In the genomic region with DNA sequence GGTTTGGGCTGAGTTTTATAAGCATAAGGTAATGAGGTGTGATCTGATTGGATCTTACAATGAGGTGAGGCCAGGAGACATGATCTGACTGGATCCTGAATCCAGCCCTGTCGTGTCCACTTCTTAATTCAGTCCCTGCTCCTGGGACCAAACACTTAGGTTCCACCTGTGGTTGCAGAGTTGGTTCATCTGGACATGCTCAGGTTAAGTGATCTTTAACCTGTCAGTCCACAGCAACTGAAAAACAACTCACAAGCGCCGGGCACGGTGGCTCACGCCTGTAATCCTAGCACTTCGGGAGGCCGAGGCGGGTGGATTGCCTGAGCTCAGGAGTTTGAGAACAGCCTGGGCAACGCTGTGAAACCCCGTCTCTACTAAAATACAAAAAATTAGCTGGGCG, we compare ENCODE assay signal across 28 cellular contexts.
DNase-seq lines count a peak whose midpoint lies in the region; ATAC-seq, FAIRE-seq and TF ChIP-seq lines count a peak whose summit lies in the region.
"Had no signal": no experiment of that assay in that cellular context is flagged by ENCODE, and none has a peak within 500 bp of the region (broad histone marks: within the 10 kb centered on the region; RNA-seq: fewer than 3 reads in every experiment).

No MANE protein-coding gene starts in this region.

- WGBS in HepG2 (ENCODE audit: low lambda C conversion rate): 15% methylated on average over 9 of the region's 11 CpGs
- WGBS in right lobe of liver (ENCODE audit: insufficient coverage, low coverage, low lambda C conversion rate, missing lambda C conversion rate): 77% methylated on average over 3 of the region's 11 CpGs

- intact Hi-C loops in HepG2 (cut with micrococcal nuclease; ENCODE audit: unreplicated experiment) (no loop called here), right lobe of liver (cut with DNase I) (no loop called here), PC-9 (cut with micrococcal nuclease; ENCODE audit: unreplicated experiment) (no loop called here)
- intact Hi-C loops in activated CD4-positive, alpha-beta memory T cell treated with anti-CD3 and anti-CD28 coated beads for 36 hours (cut with micrococcal nuclease): no loop called here

- H3K79me2 ChIP-seq in HepG2 (ENCODE audit: insufficient read depth, low read length) (no peaks in the 10 kb centered on the region), PC-9 (ENCODE audit: low read depth) (no peaks in the 10 kb centered on the region)

- H3K27me3 Mint-ChIP-seq in activated CD4-positive, alpha-beta memory T cell treated with anti-CD3 and anti-CD28 coated beads for 36 hours: no peaks in the 10 kb centered on the region
- H3K27me3 Mint-ChIP-seq: CD4-positive, alpha-beta memory T cell; CD4-positive, CD25-positive, alpha-beta regulatory T cell; CD8-positive, alpha-beta memory T cell had no signal

- H3K4me3 ChIP-seq in HepG2 (replicated peaks in 1 of 3; ENCODE audit: insufficient read depth in 1 of 3, low read depth in 2 of 3, low read length in 3 of 3) (no peak overlapping the region), right lobe of liver (no peak overlapping the region), PC-9 (no peak overlapping the region)
- H3K4me3 ChIP-seq: BLaER1 had no signal

- no peak for TF ChIP-seq RAD21 in HepG2 (CRISPR knock-in tag; IDR thresholded peaks at IDR 0.05)

- no peak for TF ChIP-seq CTCF in HepG2 (CRISPR knock-in tag; IDR thresholded peaks at IDR 0.05)
- no peak for TF ChIP-seq CTCF in right lobe of liver (IDR thresholded peaks at IDR 0.05)
- no peak for TF ChIP-seq CTCF in PC-9 (conservative IDR thresholded peaks at IDR 0.05)

- no peaks in the 10 kb centered on the region for H3F3A ChIP-seq in PC-9 (ENCODE audit: insufficient read depth, low read depth)

- H3K9ac ChIP-seq in HepG2 (ENCODE audit: insufficient read depth, low read depth, low read length): no peak overlapping the region
- H3K9ac ChIP-seq: BLaER1 had no signal

- H3K27ac ChIP-seq in HepG2 (ENCODE audit: extremely low read length, insufficient read depth, low read length) (no peak overlapping the region), right lobe of liver (no peak overlapping the region), PC-9 (no peak overlapping the region)
- H3K27ac ChIP-seq: BLaER1 had no signal

- in situ Hi-C loops in HepG2 (cut with HindIII; ENCODE audit: extremely low pct_ligation_motif_present, low pct_unique_long_range_greater_than_20kb): no loop called here

- H3K27me3 ChIP-seq in HepG2 (ENCODE audit: control insufficient read depth in 1 of 2, insufficient read depth in 2 of 2, low read length in 2 of 2) (no peaks in the 10 kb centered on the region), right lobe of liver (no peaks in the 10 kb centered on the region), PC-9 (ENCODE audit: insufficient read depth, low read depth) (no peaks in the 10 kb centered on the region)
- H3K27me3 ChIP-seq: BE2C, BLaER1 had no signal

- H3K36me3 ChIP-seq in HepG2 (replicated peaks in 1 of 2; ENCODE audit: control insufficient read depth in 1 of 2, insufficient read depth in 2 of 2, low read length in 2 of 2) (no peaks in the 10 kb centered on the region), right lobe of liver (no peaks in the 10 kb centered on the region), PC-9 (ENCODE audit: low read depth) (no peaks in the 10 kb centered on the region)
- H3K36me3 ChIP-seq: BE2C, BLaER1 had no signal

- no peak overlapping the region for H3K4me3 Mint-ChIP-seq in activated CD4-positive, alpha-beta memory T cell treated with anti-CD3 and anti-CD28 coated beads for 36 hours
- H3K4me3 Mint-ChIP-seq: CD14-positive monocyte; CD4-positive, alpha-beta memory T cell; CD4-positive, CD25-positive, alpha-beta regulatory T cell; CD8-positive, alpha-beta memory T cell had no signal

- POLR2A ChIA-PET in HepG2 (lab: Yijun Ruan, JAX): no interaction called here
- POLR2A ChIA-PET in PC-9 (lab: Charles Lee; ENCODE audit: unreplicated experiment): no interaction called here
- POLR2A ChIA-PET in activated CD4-positive, alpha-beta memory T cell treated with anti-CD3 and anti-CD28 coated beads for 36 hours (lab: Charles Lee): no interaction called here

- peaks cover 7% of the 10 kb centered on the region for H3K9me3 Mint-ChIP-seq in activated CD4-positive, alpha-beta memory T cell treated with anti-CD3 and anti-CD28 coated beads for 36 hours

- ATAC-seq in HepG2: peak; percentile 91
- no peak for ATAC-seq in right lobe of liver

- H2AFZ ChIP-seq in HepG2 (ENCODE audit: low read length): no peak overlapping the region
- peak overlapping the region; percentile 28; the same call in 1 of the 2 replicates for H2AFZ ChIP-seq in PC-9

- H4K20me1 ChIP-seq in HepG2 (ENCODE audit: insufficient read depth, low read length) (no peaks in the 10 kb centered on the region), PC-9 (ENCODE audit: insufficient read depth) (no peaks in the 10 kb centered on the region)
- H4K20me1 ChIP-seq: BLaER1 had no signal

- no peaks in the 10 kb centered on the region for H3K4me1 Mint-ChIP-seq in activated CD4-positive, alpha-beta memory T cell treated with anti-CD3 and anti-CD28 coated beads for 36 hours (ENCODE audit: low read depth)
- H3K4me1 Mint-ChIP-seq: CD14-positive monocyte; CD4-positive, alpha-beta memory T cell; CD4-positive, CD25-positive, alpha-beta regulatory T cell; CD8-positive, alpha-beta memory T cell had no signal

- H3K4me1 ChIP-seq in HepG2 (ENCODE audit: insufficient read depth, low read length) (no peaks in the 10 kb centered on the region), right lobe of liver (no peaks in the 10 kb centered on the region), PC-9 (replicated peaks; ENCODE audit: insufficient read depth) (no peaks in the 10 kb centered on the region)
- H3K4me1 ChIP-seq: BE2C, BLaER1 had no signal

- no peak for FAIRE-seq in HepG2 (lab: Jason Lieb, UNC)
- FAIRE-seq: A204.1, G401.6, GM12891, GM19239 had no signal

- CTCF ChIA-PET in HepG2 (lab: Yijun Ruan, JAX; ENCODE audit: low intra/inter-chr PET ratio, low total read pairs) (no interaction called here), PC-9 (lab: Charles Lee) (no interaction called here)
- CTCF ChIA-PET in activated CD4-positive, alpha-beta memory T cell treated with anti-CD3 and anti-CD28 coated beads for 36 hours (lab: Charles Lee): no interaction called here

- H3K4me2 ChIP-seq in HepG2 (ENCODE audit: low read depth, low read length): peak overlapping the region; percentile 14
- H3K4me2 ChIP-seq in PC-9: no peak overlapping the region
- H3K4me2 ChIP-seq: BLaER1 had no signal

- no peak overlapping the region for H3K27ac Mint-ChIP-seq in activated CD4-positive, alpha-beta memory T cell treated with anti-CD3 and anti-CD28 coated beads for 36 hours
- H3K27ac Mint-ChIP-seq: CD14-positive monocyte; CD4-positive, alpha-beta memory T cell; CD4-positive, CD25-positive, alpha-beta regulatory T cell; CD8-positive, alpha-beta memory T cell had no signal

- BruUV-seq in HepG2 (replicated peaks; lab: Mats Ljungman, UMichigan) (no TSS peak), PC-9 (replicated peaks; lab: Mats Ljungman, UMichigan) (no TSS peak)

- no peak for TF ChIP-seq EP300 in HepG2 (IDR thresholded peaks at IDR 0.05; ENCODE audit: low read depth in 2 of 2, low read length in 2 of 2)
- no peak for TF ChIP-seq EP300 in HepG2 (CRISPR knock-in tag; IDR thresholded peaks at IDR 0.05; ENCODE audit: borderline replicate concordance)

- H3K9me2 ChIP-seq in PC-9 (ENCODE audit: insufficient read depth): no peaks in the 10 kb centered on the region

- no peak for TF ChIP-seq POLR2A in HepG2 (IDR thresholded peaks at IDR 0.05; ENCODE audit: insufficient read depth in 1 of 2, low read depth in 2 of 2, low read length in 2 of 2)
- TF ChIP-seq POLR2A in right lobe of liver (IDR thresholded peaks at IDR 0.05): no peak

- H3K36me3 Mint-ChIP-seq in activated CD4-positive, alpha-beta memory T cell treated with anti-CD3 and anti-CD28 coated beads for 36 hours: no peaks in the 10 kb centered on the region
- H3K36me3 Mint-ChIP-seq: CD14-positive monocyte; CD4-positive, alpha-beta memory T cell; CD4-positive, CD25-positive, alpha-beta regulatory T cell; CD8-positive, alpha-beta memory T cell had no signal

- no peaks in the 10 kb centered on the region for H3K9me3 ChIP-seq in HepG2 (ENCODE audit: low read length)
- no peaks in the 10 kb centered on the region for H3K9me3 ChIP-seq in right lobe of liver
- H3K9me3 ChIP-seq in PC-9 (ENCODE audit: insufficient read depth, low read depth): no peaks in the 10 kb centered on the region
- H3K9me3 ChIP-seq: BE2C, BLaER1 had no signal

- peak; percentile 7 for DNase-seq in HepG2 (ENCODE audit: low spot score)
- DNase-seq in right lobe of liver: no peak
- DNase-seq in HuH-7 (ENCODE audit: low spot score): peak; percentile 9
- DNase-seq in PC-9: no peak
- peak; percentile 62 for DNase-seq in mesenteric fat pad (ENCODE audit: low spot score)
- no peak for DNase-seq in effector CD4-positive, alpha-beta T cell
- no peak for DNase-seq in activated CD4-positive, alpha-beta memory T cell treated with anti-CD3 and anti-CD28 coated beads for 36 hours
- no peak for DNase-seq in NCI-H187 (lab: John Stamatoyannopoulos, UW)
- DNase-seq: 8988T; ACHN; BE2C; C1 segment of cervical spinal cord; CD4-positive, alpha-beta memory T cell; CD4-positive, CD25-positive, alpha-beta regulatory T cell; CD8-positive, alpha-beta memory T cell; COR-L47; DMS 273 treated with DMSO at 0.1 percent for 48 hours; DMS153; DMS53; DMS79; DND-41; GF-D8 had no signal

TF ChIP-seq in HepG2, 621 proteins besides CTCF, POLR2A, EP300 and RAD21 (continues in another document):
- TF ChIP-seq ZMYM4 (CRISPR knock-in tag; IDR thresholded peaks at IDR 0.05) (peak; percentile 68), ZNF557 (CRISPR knock-in tag; IDR thresholded peaks at IDR 0.05) (no peak), ZNF546 (CRISPR knock-in tag; conservative IDR thresholded peaks at IDR 0.05) (no peak), CHD4 (IDR thresholded peaks at IDR 0.05; ENCODE audit: borderline replicate concordance, low read length) (no peak), POGZ (CRISPR knock-in tag; IDR thresholded peaks at IDR 0.05) (peak; percentile 47; the same call in 1 of the 2 replicates), CAMTA2 (CRISPR knock-in tag; IDR thresholded peaks at IDR 0.05; ENCODE audit: borderline replicate concordance) (no peak)
- TF ChIP-seq, protein P1, sequence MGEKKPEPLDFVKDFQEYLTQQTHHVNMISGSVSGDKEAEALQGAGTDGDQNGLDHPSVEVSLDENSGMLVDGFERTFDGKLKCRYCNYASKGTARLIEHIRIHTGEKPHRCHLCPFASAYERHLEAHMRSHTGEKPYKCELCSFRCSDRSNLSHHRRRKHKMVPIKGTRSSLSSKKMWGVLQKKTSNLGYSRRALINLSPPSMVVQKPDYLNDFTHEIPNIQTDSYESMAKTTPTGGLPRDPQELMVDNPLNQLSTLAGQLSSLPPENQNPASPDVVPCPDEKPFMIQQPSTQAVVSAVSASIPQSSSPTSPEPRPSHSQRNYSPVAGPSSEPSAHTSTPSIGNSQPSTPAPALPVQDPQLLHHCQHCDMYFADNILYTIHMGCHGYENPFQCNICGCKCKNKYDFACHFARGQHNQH (CRISPR knock-in tag; IDR thresholded peaks at IDR 0.05): no peak

Comparison
In these comparisons a context has a peak if more than half of its experiments do, and no peak if none do; other contexts are left out.
1. DNase-seq: peak in HepG2 (single experiment), HuH-7 (single experiment) and mesenteric fat pad (single experiment); none in right lobe of liver (0 of 3), PC-9 (0 of 2), effector CD4-positive, alpha-beta T cell (single experiment), activated CD4-positive, alpha-beta memory T cell treated with anti-CD3 and anti-CD28 coated beads for 36 hours (single experiment) and NCI-H187 (0 of 2).